In genomic region chr7:47571355-47572100, GRCh38 we compare ENCODE assay signal across 7 cellular contexts. TPM values are rescaled to one million over a fixed set of nuclear protein-coding genes. Genes with fewer than 3 reads are reported as not detected.
DNase-seq lines count a peak whose midpoint lies in the region; ATAC-seq, FAIRE-seq and TF ChIP-seq lines count a peak whose summit lies in the region.

No MANE protein-coding gene starts in this region.

- ATAC-seq in pancreas (peak; percentile 56 to 73 (median 64)), GM18870 (IDR thresholded peaks at IDR 0.05; ENCODE audit: unreplicated experiment) (no peak), GM18867 (IDR thresholded peaks at IDR 0.05; ENCODE audit: unreplicated experiment) (no peak)

- DNase-seq in HT-29 (ENCODE audit: low spot score) (peak; percentile 91), RPMI7951 (ENCODE audit: low read depth) (peak; percentile 85), fibroblast of pulmonary artery (ENCODE audit: low read depth) (peak; percentile 96), pancreas (peak; percentile 74 to 93 (median 84)), iPS-NIHi7 (ENCODE audit: extremely low spot score) (no peak)

- TF ChIP-seq CTCF in fibroblast of pulmonary artery (IDR thresholded peaks at IDR 0.05; ENCODE audit: low read length, missing control alignments): no peak
- TF ChIP-seq CTCF in pancreas (IDR thresholded peaks at IDR 0.05): no peak

- H3K4me3 ChIP-seq in fibroblast of pulmonary artery (replicated peaks; ENCODE audit: low read depth, low read length) (no peak overlapping the region), pancreas (peak overlapping the region in 2 of 4 donors; percentile 24 to 29)

- peak overlapping the region; percentile 80 to 89 (median 82) for H3K27ac ChIP-seq in pancreas

- intact Hi-C loops in pancreas (cut with DNase I): loop anchor here in 2 of 3 donors (5.0 to 10.0 kb wide), 3 partner anchors 39 to 127 kb away; no protein-coding TSS in a partner anchor

- WGBS in pancreas, 2 donors: 3 to 5% methylated on average over 23 of the region's 23 CpGs

- H3K36me3 ChIP-seq in pancreas: no peaks in the 10 kb centered on the region

- peaks cover 79 to 88% (median 87%) of the 10 kb centered on the region in 3 donors for H3K4me1 ChIP-seq in pancreas

- no peaks in the 10 kb centered on the region for H3K27me3 ChIP-seq in pancreas

- FAIRE-seq in pancreas (lab: Jason Lieb, UNC): no peak

- no peaks in the 10 kb centered on the region for H3K9me3 ChIP-seq in pancreas

RNA-seq across cellular contexts. Expression of gene TNS3, which starts 10.4 kb away (rescaled TPM):
- 32.2 and 45.2 TPM in 2 replicates for total RNA-seq in HT-29 (2014; rRNA removed; shearing (Covaris generic))
- 147 and 149 TPM in 2 replicates for total RNA-seq in RPMI7951 (2014; rRNA removed; shearing (Covaris generic))
- total RNA-seq in pancreas: 100 to 1,000 TPM in 2 of 6 donors, 10 to 100 TPM in 4; 84.0 to 125 (median 97.5) TPM
- 10 to 100 TPM; 28.0 to 37.5 TPM for polyA plus RNA-seq in pancreas

Comparison
In these comparisons a context has a peak if more than half of its experiments do, and no peak if none do; other contexts are left out.
1. ATAC-seq: peak in pancreas (4 of 4); none in GM18870 (single experiment) and GM18867 (single experiment).